Comparison of ENCODE assay signal across 8 cellular contexts in the genomic region with DNA sequence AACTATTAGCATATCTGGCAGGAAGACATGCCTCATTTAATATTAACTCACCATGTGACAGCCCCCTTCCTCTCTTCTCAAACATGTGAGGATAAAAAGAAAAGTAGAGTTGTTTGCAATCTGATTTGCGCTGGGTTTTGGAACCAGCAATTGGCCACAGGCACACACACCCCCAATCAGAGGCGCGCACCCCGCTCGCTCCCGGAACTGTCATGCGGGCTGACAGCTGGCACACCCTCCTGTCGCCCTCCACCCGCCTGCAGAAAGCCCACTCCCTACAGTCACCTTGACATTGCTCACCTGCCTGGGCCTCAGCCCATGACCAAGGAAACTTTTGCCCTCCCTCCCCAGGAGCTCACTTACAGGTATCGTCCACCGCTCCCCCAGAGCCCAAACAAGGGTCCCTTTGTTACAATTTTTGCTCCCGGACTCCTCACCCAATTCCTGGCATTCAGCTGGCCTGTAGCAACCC. TPM values are rescaled to one million over a fixed set of nuclear protein-coding genes. Genes with fewer than 3 reads are reported as not detected.
A peak's percentile ranks its signal among the peaks of the same experiment; 100 is the strongest.
DNase-seq lines count a peak whose midpoint lies in the region; ATAC-seq and TF ChIP-seq lines count a peak whose summit lies in the region.

No MANE protein-coding gene starts in this region.

- peak overlapping the region; percentile 59 for H3K4me2 ChIP-seq in trophoblast cell (ENCODE audit: low read length)

- peak overlapping the region; percentile 6 for H3K9ac ChIP-seq in trophoblast cell (ENCODE audit: low read length)

- peaks cover 0 to 8% (median 0%) of the 10 kb centered on the region in 7 donors for H3K9me3 Mint-ChIP-seq in CD14-positive monocyte
- H3K9me3 Mint-ChIP-seq in activated T-cell treated with anti-CD3 and anti-CD28 coated beads, Interleukin-2, amount 50 U/mL, for 72 hours: no peaks in the 10 kb centered on the region

- H3K9me3 ChIP-seq in trophoblast cell (ENCODE audit: insufficient read depth, low read depth, low read length): no peaks in the 10 kb centered on the region

- peak in 1 of 2 donors; percentile 3 for ATAC-seq in activated T-cell treated with anti-CD3 and anti-CD28 coated beads, Interleukin-2, amount 50 U/mL, for 72 hours (replicated peaks in 1 of 2)
- ATAC-seq in left cardiac atrium: peak; percentile 26 to 32

- H3K14ac ChIP-seq in trophoblast cell (ENCODE audit: low read length): peak overlapping the region; percentile 87

- peaks cover 17 to 29% (median 22%) of the 10 kb centered on the region in 3 donors for H3K27me3 Mint-ChIP-seq in CD14-positive monocyte (ENCODE audit: low read depth in 3 of 3)
- H3K27me3 Mint-ChIP-seq in activated T-cell treated with anti-CD3 and anti-CD28 coated beads, Interleukin-2, amount 50 U/mL, for 72 hours (ENCODE audit: low read depth): peaks cover 41% of the 10 kb centered on the region

- peaks cover 16% of the 10 kb centered on the region for H3K4me1 Mint-ChIP-seq in CD14-positive monocyte
- H3K4me1 Mint-ChIP-seq in activated T-cell treated with anti-CD3 and anti-CD28 coated beads, Interleukin-2, amount 50 U/mL, for 72 hours (ENCODE audit: low read depth): peaks cover 7% of the 10 kb centered on the region

- peak overlapping the region in 4 of 7 donors; percentile 31 to 78 (median 41) for H3K27ac Mint-ChIP-seq in CD14-positive monocyte
- no peak overlapping the region for H3K27ac Mint-ChIP-seq in activated T-cell treated with anti-CD3 and anti-CD28 coated beads, Interleukin-2, amount 50 U/mL, for 72 hours

- H3K23ac ChIP-seq in trophoblast cell (ENCODE audit: low read length): no peak overlapping the region

- peaks cover 14% of the 10 kb centered on the region for H3K79me2 ChIP-seq in trophoblast cell (ENCODE audit: control insufficient read depth, insufficient read depth, low read length, poor library complexity)

- peak overlapping the region; percentile 16 for H2BK12ac ChIP-seq in trophoblast cell (ENCODE audit: low read length)

- no peaks in the 10 kb centered on the region for H3K27me3 ChIP-seq in trophoblast cell (ENCODE audit: insufficient read depth, low read length)

- H4K12ac ChIP-seq in trophoblast cell (ENCODE audit: low read depth, low read length): peak overlapping the region; percentile 39

- H4K8ac ChIP-seq in trophoblast cell (ENCODE audit: low read depth, low read length): peak overlapping the region; percentile 49

- peak overlapping the region; percentile 99 for H2BK120ac ChIP-seq in trophoblast cell (ENCODE audit: insufficient read depth, low read length, poor library complexity)

- peak overlapping the region; percentile 88 to 96 for H3K4me3 Mint-ChIP-seq in CD14-positive monocyte
- peak overlapping the region; percentile 75 to 84 for H3K4me3 Mint-ChIP-seq in activated T-cell treated with anti-CD3 and anti-CD28 coated beads, Interleukin-2, amount 50 U/mL, for 72 hours

- peak overlapping the region; percentile 97 for H2BK5ac ChIP-seq in trophoblast cell (ENCODE audit: low read depth, low read length, poor library complexity)

- H3K36me3 ChIP-seq in trophoblast cell (ENCODE audit: control insufficient read depth in 1 of 2, insufficient read depth in 2 of 2, low read length in 2 of 2): no peaks in the 10 kb centered on the region

- H2AK5ac ChIP-seq in trophoblast cell (ENCODE audit: low read length): peak overlapping the region; percentile 0

- H3K4me3 ChIP-seq in LNCaP clone FGC (ENCODE audit: low read depth, low read length) (peak overlapping the region; percentile 83), trophoblast cell (ENCODE audit: low read depth, low read length) (peak overlapping the region; percentile 89)

- peaks cover 13% of the 10 kb centered on the region for H3K79me1 ChIP-seq in trophoblast cell (ENCODE audit: low read length)

- H3K27ac ChIP-seq in trophoblast cell (ENCODE audit: low read depth, low read length): peak overlapping the region; percentile 96

- no CpG with 5 or more reads among the region's 12 CpGs for WGBS in trophoblast cell (ENCODE audit: extremely low coverage, insufficient coverage, insufficient read length)

- TF ChIP-seq CTCF in CD14-positive monocyte (IDR thresholded peaks at IDR 0.05) (no peak), LNCaP clone FGC (IDR thresholded peaks at IDR 0.05; ENCODE audit: control insufficient read depth, extremely low read depth, insufficient read depth) (no peak)

- peaks cover 2 to 6% of the 10 kb centered on the region in 2 donors for H3K36me3 Mint-ChIP-seq in CD14-positive monocyte
- no peaks in the 10 kb centered on the region for H3K36me3 Mint-ChIP-seq in activated T-cell treated with anti-CD3 and anti-CD28 coated beads, Interleukin-2, amount 50 U/mL, for 72 hours (ENCODE audit: insufficient read depth in 2 of 2)

- DNase-seq in CD14-positive monocyte (ENCODE audit: low spot score): no peak
- peak; percentile 95 for DNase-seq in LNCaP clone FGC (ENCODE audit: low read depth)
- DNase-seq in activated T-cell treated with anti-CD3 and anti-CD28 coated beads, Interleukin-2, amount 50 U/mL, for 72 hours: peak in 1 of 2 donors; percentile 10
- peak; percentile 37 for DNase-seq in left cardiac atrium
- DNase-seq in trophoblast cell: peak in 1 of 2 donors; percentile 18
- DNase-seq in effector CD8-positive, alpha-beta T cell (lab: John Stamatoyannopoulos, UW): no peak
- DNase-seq in stimulated activated CD4-positive, alpha-beta T cell treated with anti-CD3 and anti-CD28 coated beads, Interleukin-1b, Interleukin-23, amount 100 ng/mL, for 48 hours: no peak
- DNase-seq in activated naive CD4-positive, alpha-beta T cell treated with Interleukin-2 at 50 U/mL for 16 hours: no peak

- H3K18ac ChIP-seq in trophoblast cell (ENCODE audit: low read length): peak overlapping the region; percentile 90

- H3K4ac ChIP-seq in trophoblast cell (ENCODE audit: low read depth, low read length): peak overlapping the region; percentile 68

- intact Hi-C loops in CD14-positive monocyte (cut with micrococcal nuclease): no loop called here
- intact Hi-C loops in left cardiac atrium (cut with DNase I): loop anchor here (5.0 to 10.0 kb wide), 3 partner anchors 72 to 98 kb away; no protein-coding TSS in a partner anchor

- H3K4me1 ChIP-seq in trophoblast cell (ENCODE audit: control insufficient read depth in 1 of 2, insufficient read depth in 2 of 2, low read length in 2 of 2): no peaks in the 10 kb centered on the region

- peak overlapping the region; percentile 99 for H4K91ac ChIP-seq in trophoblast cell (ENCODE audit: low read depth, low read length)

- H2AFZ ChIP-seq in trophoblast cell (ENCODE audit: insufficient read depth, low read length, poor library complexity): peak overlapping the region; percentile 99

RNA-seq across cellular contexts. Expression of a gene that starts 1.1 kb away (rescaled TPM):
- under 1 TPM; 0.18 to 0.54 TPM for polyA plus RNA-seq in CD14-positive monocyte
- total RNA-seq in activated T-cell treated with anti-CD3 and anti-CD28 coated beads, Interleukin-2, amount 50 U/mL, for 72 hours: under 1 TPM; 0.23 to 0.58 TPM
- total RNA-seq in left cardiac atrium: 10 to 100 TPM; 13.9 to 18.0 TPM
- 140 and 143 TPM in 2 replicates for polyA plus RNA-seq in trophoblast cell (2013)

Comparison
In these comparisons a context has a peak if more than half of its experiments do, and no peak if none do; other contexts are left out.
1. DNase-seq: peak in LNCaP clone FGC (single experiment) and left cardiac atrium (single experiment); none in CD14-positive monocyte (single experiment), effector CD8-positive, alpha-beta T cell (single experiment), stimulated activated CD4-positive, alpha-beta T cell treated with anti-CD3 and anti-CD28 coated beads, Interleukin-1b, Interleukin-23, amount 100 ng/mL, for 48 hours (single experiment) and activated naive CD4-positive, alpha-beta T cell treated with Interleukin-2 at 50 U/mL for 16 hours (single experiment).
2. RNA of a gene that starts 1.1 kb away (total RNA-seq): 13.9 to 18.0 TPM in left cardiac atrium; 0.23 to 0.58 TPM in activated T-cell treated with anti-CD3 and anti-CD28 coated beads, Interleukin-2, amount 50 U/mL, for 72 hours; every median in the first group is over 4 times any median in the second.
3. intact Hi-C loops: an anchor here in left cardiac atrium (5.0 to 10.0 kb wide); none called in CD14-positive monocyte.